ENCODE assay signal across 29 cellular contexts in genomic region chr17:38561416-38562214, GRCh38. TPM values are rescaled to one million over a fixed set of nuclear protein-coding genes. Genes with fewer than 3 reads are reported as not detected.
DNase-seq lines count a peak whose midpoint lies in the region; ATAC-seq, FAIRE-seq and TF ChIP-seq lines count a peak whose summit lies in the region.
"Had no signal": no experiment of that assay in that cellular context is flagged by ENCODE, and none has a peak within 500 bp of the region (broad histone marks: within the 10 kb centered on the region; RNA-seq: fewer than 3 reads in every experiment).

No MANE protein-coding gene starts in this region.

- no peak for TF ChIP-seq POLR2A in H1 (IDR thresholded peaks at IDR 0.05; ENCODE audit: control extremely low read depth in 1 of 2, low read depth in 2 of 2, low read length in 2 of 2)
- TF ChIP-seq POLR2A in stomach (IDR thresholded peaks at IDR 0.05): no peak

- peak overlapping the region; percentile 53 to 88 for H3K4me2 ChIP-seq in H1 (ENCODE audit: insufficient read depth in 1 of 2, low read depth in 2 of 2, low read length in 2 of 2)
- H3K4me2 ChIP-seq: KMS-11 had no signal

- peak overlapping the region; percentile 62; the same call in 1 of the 2 replicates for H4K8ac ChIP-seq in H1 (ENCODE audit: extremely low read depth, insufficient read depth, low read length)

- H3K14ac ChIP-seq in H1 (ENCODE audit: insufficient read length): no peak overlapping the region

- 5% methylated on average over 77 of the region's 105 CpGs; no CpG with 5 or more reads in 1 of the 2 experiments for whole genome bisulfite sequencing in H1 (ENCODE audit: extremely low coverage in 1 of 2, insufficient coverage in 1 of 2, insufficient read length in 1 of 2, insufficient replicate concordance in 2 of 2, low coverage in 1 of 2, low lambda C conversion rate in 2 of 2, missing lambda C conversion rate in 1 of 2), 2 experiments
- 18 to 41% (median 32%) methylated on average over 16 to 105 of the region's 105 CpGs for WGBS in stomach, 5 donors

- CTCF ChIA-PET in activated naive CD4-positive, alpha-beta T cell treated with anti-CD3 and anti-CD28 coated beads, Interleukin-2, amount 10 ng/mL, durations not matched to agents 7 days and 5 days (lab: Charles Lee): interaction anchor here (1.2 to 8.6 kb wide), 3 partner anchors 20 to 103 kb away, joined by 4 to 154 read pairs (median 81); no protein-coding TSS in a partner anchor
- CTCF ChIA-PET in H1 (lab: Charles Lee; ENCODE audit: partially characterized antibody): interaction anchor here (1.0 to 38.1 kb wide), 12 partner anchors 10 to 141 kb away, joined by 3 to 914 read pairs (median 7); partner anchors contain the start of gene SRCIN1

- no peak; a peak in 1 of 4 replicates for TF ChIP-seq RAD21 in H1 (IDR thresholded peaks at IDR 0.05 in 1 of 2, conservative IDR thresholded peaks at IDR 0.05 in 1 of 2; ENCODE audit: low read depth in 2 of 2, low read length in 2 of 2)

- H3K36me3 ChIP-seq in H1 (ENCODE audit: control insufficient read depth in 2 of 4, insufficient read depth in 4 of 4, low read length in 3 of 4) (peaks cover 0 to 7% (median 0%) of the 10 kb centered on the region in 4 experiments; a peak in 1 of 8 replicates), lower lobe of right lung (no peaks in the 10 kb centered on the region), stomach (no peaks in the 10 kb centered on the region)
- H3K36me3 ChIP-seq: breast epithelium, esophagus squamous epithelium, MG63, suprapubic skin had no signal

- no peaks in the 10 kb centered on the region for H3K9me3 Mint-ChIP-seq in activated naive CD4-positive, alpha-beta T cell treated with anti-CD3 and anti-CD28 coated beads, Interleukin-2, amount 10 ng/mL, durations not matched to agents 7 days and 5 days
- H3K9me3 Mint-ChIP-seq: activated naive CD4-positive, alpha-beta T cell treated with anti-CD3 and anti-CD28 coated beads, Interleukin-2, amount 50 U/mL, for 24 hours; memory B cell; stimulated activated effector memory CD8-positive, alpha-beta T cell treated with anti-CD3 and anti-CD28 coated beads, Interleukin-12 subunit alpha, Interleukin-12 subunit beta, amount 100 ng/mL, for 72 hours had no signal

- H4K91ac ChIP-seq in H1 (replicated peaks; ENCODE audit: insufficient read length, low read length): no peak overlapping the region

- no peak overlapping the region for H2BK15ac ChIP-seq in H1 (ENCODE audit: low read length)

- no peak overlapping the region for H2AK5ac ChIP-seq in H1 (ENCODE audit: low read depth, low read length)

- ATAC-seq in lower lobe of right lung: no peak
- ATAC-seq: activated CD4-positive, alpha-beta T cell treated with anti-CD3 and anti-CD28 coated beads for 36 hours; activated CD8-positive, alpha-beta T cell treated with anti-CD3 and anti-CD28 coated beads, Interleukin-2, amount 10 ng/mL, durations not matched to agents 7 days and 5 days; left colon; stimulated activated effector memory CD8-positive, alpha-beta T cell treated with anti-CD3 and anti-CD28 coated beads, Interleukin-12 subunit alpha, Interleukin-12 subunit beta, amount 100 ng/mL, for 72 hours had no signal

- H3K4me3 Mint-ChIP-seq in activated naive CD4-positive, alpha-beta T cell treated with anti-CD3 and anti-CD28 coated beads, Interleukin-2, amount 10 ng/mL, durations not matched to agents 7 days and 5 days: no peak overlapping the region
- H3K4me3 Mint-ChIP-seq: activated CD4-positive, alpha-beta T cell treated with anti-CD3 and anti-CD28 coated beads for 36 hours; activated CD8-positive, alpha-beta T cell treated with anti-CD3 and anti-CD28 coated beads, Interleukin-2, amount 10 ng/mL, durations not matched to agents 7 days and 5 days; stimulated activated effector memory CD8-positive, alpha-beta T cell treated with anti-CD3 and anti-CD28 coated beads, Interleukin-12 subunit alpha, Interleukin-12 subunit beta, amount 100 ng/mL, for 72 hours had no signal

- intact Hi-C loops in lower lobe of right lung (cut with DNase I) (no loop called here), stomach (cut with DNase I; ENCODE audit: low total_unique reads) (loop anchor here (10.0 kb wide), 1 partner anchor 103 kb away; no protein-coding TSS in a partner anchor)

- no peaks in the 10 kb centered on the region for H3K79me1 ChIP-seq in H1 (ENCODE audit: low read depth, low read length)

- H3K27ac ChIP-seq in H1 (ENCODE audit: low read depth, low read length) (no peak overlapping the region), lower lobe of right lung (no peak overlapping the region), substantia nigra (ENCODE audit: low read depth, low read length, poor library complexity, severe bottlenecking) (peak overlapping the region; percentile 88), stomach (no peak overlapping the region)
- H3K27ac ChIP-seq: 22Rv1, breast epithelium, esophagus squamous epithelium, KMS-11, suprapubic skin had no signal

- H2BK12ac ChIP-seq in H1 (ENCODE audit: low read depth, low read length): peak overlapping the region; percentile 75; the same call in 1 of the 2 replicates

- TF ChIP-seq EP300 in H1 (IDR thresholded peaks at IDR 0.05; ENCODE audit: borderline replicate concordance in 1 of 2, low read depth in 2 of 2, low read length in 2 of 2) (no peak), stomach (IDR thresholded peaks at IDR 0.05) (no peak)

- no peak overlapping the region for H2BK120ac ChIP-seq in H1 (replicated peaks; ENCODE audit: low read depth, low read length)

- peak overlapping the region in 1 of 4 experiments; percentile 32; a peak in 2 of 8 replicates for H3K4me3 ChIP-seq in H1 (ENCODE audit: extremely low read depth in 1 of 4, insufficient read depth in 2 of 4, low read depth in 3 of 4, low read length in 4 of 4)
- H3K4me3 ChIP-seq in lower lobe of right lung: no peak overlapping the region
- H3K4me3 ChIP-seq in stomach: no peak overlapping the region
- H3K4me3 ChIP-seq: breast epithelium, esophagus squamous epithelium, MG63, suprapubic skin had no signal

- H3K4me1 Mint-ChIP-seq in activated naive CD4-positive, alpha-beta T cell treated with anti-CD3 and anti-CD28 coated beads, Interleukin-2, amount 10 ng/mL, durations not matched to agents 7 days and 5 days: peaks cover 34% of the 10 kb centered on the region

- H3K23me2 ChIP-seq in H1 (ENCODE audit: low read depth, low read length): peaks cover 23% of the 10 kb centered on the region

- FAIRE-seq in H1 (lab: Jason Lieb, UNC) (no peak), urothelium cell line (lab: Jason Lieb, UNC) (no peak)
- FAIRE-seq: RCC 7860 had no signal

- H3K4me1 ChIP-seq in H1 (replicated peaks in 1 of 4; ENCODE audit: control insufficient read depth in 3 of 4, insufficient read depth in 4 of 4, low read length in 3 of 4) (peaks cover 8 to 57% (median 42%) of the 10 kb centered on the region in 4 experiments), lower lobe of right lung (peaks cover 40% of the 10 kb centered on the region), stomach (peaks cover 29 to 61% (median 35%) of the 10 kb centered on the region in 4 donors)

- no peak overlapping the region for H3K23ac ChIP-seq in H1 (ENCODE audit: insufficient read length)

- H3K27ac Mint-ChIP-seq in activated naive CD4-positive, alpha-beta T cell treated with anti-CD3 and anti-CD28 coated beads, Interleukin-2, amount 10 ng/mL, durations not matched to agents 7 days and 5 days: peak overlapping the region; percentile 33
- H3K27ac Mint-ChIP-seq: activated CD4-positive, alpha-beta T cell treated with anti-CD3 and anti-CD28 coated beads for 36 hours; activated naive CD4-positive, alpha-beta T cell treated with anti-CD3 and anti-CD28 coated beads, Interleukin-2, amount 50 U/mL, for 24 hours; memory B cell; stimulated activated effector memory CD8-positive, alpha-beta T cell treated with anti-CD3 and anti-CD28 coated beads, Interleukin-12 subunit alpha, Interleukin-12 subunit beta, amount 100 ng/mL, for 72 hours had no signal

- no peak overlapping the region for H4K5ac ChIP-seq in H1 (ENCODE audit: insufficient read length, low read depth, low read length)

- no peaks in the 10 kb centered on the region for H3K79me2 ChIP-seq in H1 (ENCODE audit: control insufficient read depth in 1 of 2, insufficient read depth in 2 of 2, low read length in 2 of 2)

- no peak for DNase-seq in activated naive CD4-positive, alpha-beta T cell treated with anti-CD3 and anti-CD28 coated beads, Interleukin-2, amount 10 ng/mL, durations not matched to agents 7 days and 5 days
- no peak for DNase-seq in activated naive CD4-positive, alpha-beta T cell (lab: John Stamatoyannopoulos, UW)
- DNase-seq in H1 (ENCODE audit: low read depth in 1 of 2, low spot score in 2 of 2) (no peak), lower lobe of right lung (peak; percentile 32), substantia nigra (lab: John Stamatoyannopoulos, UW) (peak in 1 of 49 donors; percentile 51), urothelium cell line (ENCODE audit: low spot score) (no peak), NCI-H1417 (lab: John Stamatoyannopoulos, UW) (no peak), stomach (no peak)
- DNase-seq: anterior cingulate cortex, esophagus squamous epithelium, foreskin melanocyte, left colon, MG63, NCI-H1105, NCI-H1930, NCI-H2171 treated with DMSO at 0.1 percent for 48 hours, NCI-H510A, posterior cingulate gyrus, SHP77 treated with DMSO at 0.1 percent for 48 hours had no signal

- no peak overlapping the region for H3K18ac ChIP-seq in H1 (ENCODE audit: extremely low read depth, low read length)

- no peak overlapping the region for H2AFZ ChIP-seq in H1 (ENCODE audit: low read length)

- H2BK20ac ChIP-seq in H1 (ENCODE audit: low read length): no peak overlapping the region; the same call in 1 of the 2 replicates

- H3K4ac ChIP-seq in H1 (replicated peaks; ENCODE audit: insufficient read length, low read depth, low read length): no peak overlapping the region

- peaks cover 1% of the 10 kb centered on the region for H3K36me3 Mint-ChIP-seq in activated naive CD4-positive, alpha-beta T cell treated with anti-CD3 and anti-CD28 coated beads, Interleukin-2, amount 10 ng/mL, durations not matched to agents 7 days and 5 days
- H3K36me3 Mint-ChIP-seq: activated naive CD4-positive, alpha-beta T cell treated with anti-CD3 and anti-CD28 coated beads, Interleukin-2, amount 50 U/mL, for 24 hours; memory B cell had no signal

- H3K9me3 ChIP-seq in H1 (ENCODE audit: insufficient read depth in 2 of 2, low read depth in 1 of 2, low read length in 1 of 2): no peaks in the 10 kb centered on the region
- H3K9me3 ChIP-seq in lower lobe of right lung: no peaks in the 10 kb centered on the region
- H3K9me3 ChIP-seq in stomach: no peaks in the 10 kb centered on the region
- H3K9me3 ChIP-seq: breast epithelium, esophagus squamous epithelium, MG63, suprapubic skin had no signal

- H2BK5ac ChIP-seq in H1 (ENCODE audit: low read depth, low read length): no peak overlapping the region

- POLR2A ChIA-PET in H1 (lab: Charles Lee; ENCODE audit: partially characterized antibody): interaction anchor here (0.7 to 1.4 kb wide), 7 partner anchors 24 to 108 kb away, joined by 3 to 5 read pairs (median 3); no protein-coding TSS in a partner anchor

- peaks cover 4 to 39% of the 10 kb centered on the region in 2 experiments for H4K20me1 ChIP-seq in H1 (replicated peaks in 1 of 2; ENCODE audit: control insufficient read depth in 1 of 2, insufficient read depth in 2 of 2, low read length in 2 of 2)

- H3K9ac ChIP-seq in H1 (replicated peaks in 1 of 4; ENCODE audit: extremely low read depth in 1 of 4, low read depth in 3 of 4, low read length in 3 of 4): no peak overlapping the region
- H3K9ac ChIP-seq: KMS-11 had no signal

- TF ChIP-seq CTCF in H1 (IDR thresholded peaks at IDR 0.05; ENCODE audit: control extremely low read depth in 1 of 3, insufficient read depth in 1 of 3, low read depth in 1 of 3, low read length in 3 of 3) (peak; percentile 29 to 37 (median 35)), lower lobe of right lung (IDR thresholded peaks at IDR 0.05) (no peak), stomach (IDR thresholded peaks at IDR 0.05) (no peak)

- H3K27me3 Mint-ChIP-seq in activated naive CD4-positive, alpha-beta T cell treated with anti-CD3 and anti-CD28 coated beads, Interleukin-2, amount 10 ng/mL, durations not matched to agents 7 days and 5 days: peaks cover 98% of the 10 kb centered on the region

- H3K56ac ChIP-seq in H1 (replicated peaks; ENCODE audit: insufficient read length, low read depth, low read length): no peak overlapping the region

- peaks cover 57 to 85% (median 79%) of the 10 kb centered on the region in 4 experiments for H3K27me3 ChIP-seq in H1 (replicated peaks in 1 of 4; ENCODE audit: control insufficient read depth in 3 of 4, extremely low read depth in 1 of 4, insufficient read depth in 3 of 4, low read length in 3 of 4)
- peaks cover 70% of the 10 kb centered on the region for H3K27me3 ChIP-seq in lower lobe of right lung (ENCODE audit: low read depth)
- peaks cover 20 to 91% (median 65%) of the 10 kb centered on the region in 3 donors for H3K27me3 ChIP-seq in stomach

RNA-seq across cellular contexts. Expression of gene SRCIN1, which starts 44.1 kb away (rescaled TPM):
- 3.8 and 4.1 TPM in 2 replicates for total RNA-seq in H1 (2021; fragmentation: NEBNext Ultra II Directional; extraction: Animal tissue kit (Norgen Biotek cat#: 25700))
- polyA plus RNA-seq in H1 (2011; rRNA removed) (2.8 and 4.2 TPM in 2 replicates), stomach (1 to 10 TPM; 1.8 to 2.1 (median 1.9) TPM)
- polyA plus RNA-seq in H1 (2011; cell fraction: cytosol; rRNA removed): 2.3 TPM
- 14.3 TPM for polyA plus RNA-seq in H1 (2011; cell fraction: nucleus; rRNA removed)
- polyA plus RNA-seq in H1 (2012, experiment 1 of 2): 5.2 to 6.7 TPM (median 6.1 TPM) in 4 replicates
- 2.0 TPM for polyA plus RNA-seq in H1 (2012, experiment 2 of 2)
- polyA plus RNA-seq in H1 (2013, experiment 1 of 2): 1.7 TPM
- 1.3 TPM for polyA plus RNA-seq in H1 (2013, experiment 2 of 2)
- polyA minus RNA-seq in H1 (2011; rRNA and poly(A)+ RNA removed): 2.0 and 3.7 TPM in 2 replicates
- polyA minus RNA-seq in H1 (2011; cell fraction: cytosol; rRNA and poly(A)+ RNA removed): 5.5 TPM
- polyA minus RNA-seq in H1 (2011; cell fraction: nucleus; rRNA and poly(A)+ RNA removed): 9.6 TPM
- total RNA-seq in lower lobe of right lung (6.6 TPM), stomach (10 to 100 TPM in 2 of 5 donors, 1 to 10 TPM in 1, under 1 TPM in 2; 0.29 to 21.9 (median 1.1) TPM)

Comparison
In these comparisons a context has a peak if more than half of its experiments do, and no peak if none do; other contexts are left out.
1. CTCF ChIP-seq: peak in H1 (3 of 3); none in lower lobe of right lung (single experiment) and stomach (0 of 7).